Comparison of ENCODE assay signal across 9 cellular contexts in the genomic region with DNA sequence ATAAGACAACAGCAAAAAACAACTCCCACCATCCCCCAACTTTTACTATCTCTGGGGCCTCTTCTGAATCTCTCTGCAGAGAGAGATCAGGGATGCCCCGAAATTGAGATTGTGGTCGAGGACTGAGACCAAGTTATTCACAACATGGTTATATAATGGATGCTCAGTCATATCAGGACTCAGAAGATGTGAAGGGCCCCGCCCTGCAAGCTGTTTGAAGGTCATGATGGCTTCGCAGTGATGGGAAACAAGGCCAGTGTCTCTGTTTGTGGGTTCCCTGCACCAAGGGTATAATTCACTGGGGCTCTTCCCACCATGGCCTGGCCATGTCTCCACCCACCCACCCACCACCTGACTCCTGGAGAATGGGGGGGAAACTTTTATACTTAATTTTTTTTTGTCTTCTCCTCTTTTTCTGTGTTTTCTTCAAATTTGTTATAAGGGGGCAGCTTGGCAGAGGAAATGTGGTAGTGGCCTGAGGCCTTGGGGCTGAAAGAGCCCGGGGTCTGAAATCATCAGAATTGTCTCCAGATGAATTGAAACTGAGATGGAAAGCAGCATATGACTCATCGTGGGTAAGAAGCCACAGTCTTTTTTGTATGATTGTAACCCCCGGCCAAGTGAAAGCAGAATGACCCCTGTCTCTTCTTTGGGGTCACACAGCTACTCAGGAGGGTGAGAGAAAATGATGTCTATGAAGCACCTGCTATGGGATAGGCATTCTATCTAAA. TPM values are rescaled to one million over a fixed set of nuclear protein-coding genes. Genes with fewer than 3 reads are reported as not detected.
DNase-seq lines count a peak whose midpoint lies in the region; ATAC-seq and TF ChIP-seq lines count a peak whose summit lies in the region.
"Had no signal": no experiment of that assay in that cellular context is flagged by ENCODE, and none has a peak within 500 bp of the region (broad histone marks: within the 10 kb centered on the region; RNA-seq: fewer than 3 reads in every experiment).

No MANE protein-coding gene starts in this region.

- intact Hi-C loops in HCT116 (cut with micrococcal nuclease) (no loop called here), Calu3 (cut with micrococcal nuclease; ENCODE audit: unreplicated experiment) (no loop called here)

- BruUV-seq in HCT116 (replicated peaks; lab: Mats Ljungman, UMichigan) (no TSS peak), Calu3 (replicated peaks; lab: Mats Ljungman, UMichigan) (no TSS peak)

- H3K4me3 ChIP-seq in HCT116 (replicated peaks in 1 of 2; ENCODE audit: low read depth in 1 of 2, low read length in 2 of 2) (no peak overlapping the region), SK-N-SH (ENCODE audit: low read depth in 2 of 2, low read length in 1 of 2) (no peak overlapping the region), HAP-1 (no peak overlapping the region)

- CTCF ChIA-PET in HCT116 (lab: Charles Lee): no interaction called here
- CTCF ChIA-PET in SK-N-SH (lab: Yijun Ruan, JAX): interaction anchor here (0.9 to 3.9 kb wide), 3 partner anchors 15 to 58 kb away, joined by 3 to 10 read pairs (median 3); a partner anchor contains a TSS
- CTCF ChIA-PET in Calu3 (lab: Charles Lee): interaction anchor here (1.1 kb wide), 1 partner anchor 16 kb away, joined by 3 read pairs; no protein-coding TSS in a partner anchor

- no peaks in the 10 kb centered on the region for H3K9me3 Mint-ChIP-seq in Calu3 (ENCODE audit: low read depth, unreplicated experiment)

- no peak overlapping the region for H3K27ac Mint-ChIP-seq in Calu3 (ENCODE audit: unreplicated experiment)
- H3K27ac Mint-ChIP-seq: brain had no signal

- peaks cover 19% of the 10 kb centered on the region for H3F3A ChIP-seq in SK-N-SH (replicated peaks; ENCODE audit: insufficient read depth)

- RAD21 ChIA-PET in HCT116 (lab: Charles Lee; ENCODE audit: low non-redundant PET in 1 of 2, low total read pairs in 2 of 2, uncharacterized antibody in 2 of 2, unreplicated experiment in 2 of 2): no interaction called here

- POLR2A ChIA-PET in HCT116 (lab: Charles Lee) (no interaction called here), SK-N-SH (lab: Yijun Ruan, JAX) (no interaction called here)

- no peaks in the 10 kb centered on the region for H3K36me3 Mint-ChIP-seq in Calu3 (ENCODE audit: insufficient read depth, unreplicated experiment)
- H3K36me3 Mint-ChIP-seq: brain had no signal

- 40% methylated on average over 7 of the region's 7 CpGs for WGBS in SK-N-SH (ENCODE audit: low lambda C conversion rate)

- peak; percentile 66 for ATAC-seq in GM18498 (IDR thresholded peaks at IDR 0.05; ENCODE audit: unreplicated experiment)
- no peak for ATAC-seq in HCT116

- TF ChIP-seq CTCF in HCT116 (IDR thresholded peaks at IDR 0.05 in 2 of 3, conservative IDR thresholded peaks at IDR 0.05 in 1 of 3; ENCODE audit: borderline replicate concordance in 1 of 3, insufficient read depth in 1 of 3, low read depth in 2 of 3, low read length in 2 of 3): no peak
- no peak for TF ChIP-seq CTCF in SK-N-SH (IDR thresholded peaks at IDR 0.05)
- no peak for TF ChIP-seq CTCF in Calu3 (IDR thresholded peaks at IDR 0.05; ENCODE audit: unreplicated experiment)

- H3K79me2 ChIP-seq in HCT116 (ENCODE audit: insufficient read depth, low read length) (no peaks in the 10 kb centered on the region), SK-N-SH (ENCODE audit: insufficient read depth) (no peaks in the 10 kb centered on the region)

- H3K4me1 Mint-ChIP-seq in Calu3 (ENCODE audit: low read depth, unreplicated experiment): peaks cover 9% of the 10 kb centered on the region
- H3K4me1 Mint-ChIP-seq: brain had no signal

- H3K9ac ChIP-seq in HCT116 (ENCODE audit: low read length) (no peak overlapping the region), SK-N-SH (no peak overlapping the region)

- DNase-seq in HCT116 (ENCODE audit: low read depth, low spot score): no peak
- no peak for DNase-seq in SK-N-SH
- peak; percentile 54 for DNase-seq in glomerular visceral epithelial cell (ENCODE audit: extremely low spot score)
- no peak for DNase-seq in NCI-H2107 (lab: John Stamatoyannopoulos, UW)
- no peak for DNase-seq in Calu3
- no peak for DNase-seq in HAP-1 (ENCODE audit: low spot score in 2 of 2)
- DNase-seq in G401 (ENCODE audit: low spot score): no peak

- H2AFZ ChIP-seq in HCT116 (ENCODE audit: low read depth, low read length, poor library complexity, severe bottlenecking) (peak overlapping the region; percentile 34), SK-N-SH (ENCODE audit: low read depth) (0 out of 2 replicates have a peak overlapping the region, but pooled peaks have one; percentile 12)

- peak in 1 of 2 experiments; percentile 58; a peak in 1 of 4 replicates for TF ChIP-seq EP300 in SK-N-SH (IDR thresholded peaks at IDR 0.05; ENCODE audit: borderline replicate concordance in 1 of 2, low read depth in 1 of 2, low read length in 1 of 2)

- H3K27me3 Mint-ChIP-seq in Calu3 (ENCODE audit: unreplicated experiment): no peaks in the 10 kb centered on the region

- no peaks in the 10 kb centered on the region for H4K20me1 ChIP-seq in HCT116 (ENCODE audit: insufficient read depth)
- no peaks in the 10 kb centered on the region for H4K20me1 ChIP-seq in SK-N-SH (ENCODE audit: insufficient read depth)

- TF ChIP-seq RAD21 in HCT116 (IDR thresholded peaks at IDR 0.05; ENCODE audit: low read depth) (no peak), SK-N-SH (IDR thresholded peaks at IDR 0.05; ENCODE audit: low read length) (no peak)

- in situ Hi-C loops in HAP-1 (cut with MboI; ENCODE audit: low sequenced_read_pairs) (no loop called here), G401 (cut with HindIII; ENCODE audit: low sequenced_read_pairs) (no loop called here)

- H3K9me3 ChIP-seq in HCT116 (ENCODE audit: control insufficient read depth in 1 of 2, insufficient read depth in 1 of 2, low read depth in 1 of 2, low read length in 2 of 2) (no peaks in the 10 kb centered on the region), SK-N-SH (no peaks in the 10 kb centered on the region), HAP-1 (no peaks in the 10 kb centered on the region)

- no peaks in the 10 kb centered on the region for H3K9me2 ChIP-seq in HCT116 (ENCODE audit: insufficient read depth)
- no peaks in the 10 kb centered on the region for H3K9me2 ChIP-seq in SK-N-SH

- no peak for TF ChIP-seq POLR2A in HCT116 (IDR thresholded peaks at IDR 0.05; ENCODE audit: borderline replicate concordance, extremely low read depth, insufficient read depth, insufficient read length)

- H3K4me2 ChIP-seq in HCT116 (ENCODE audit: low read length) (peak overlapping the region; percentile 17; the same call in 1 of the 2 replicates), SK-N-SH (no peak overlapping the region; the same call in 1 of the 2 replicates)

- H3K4me1 ChIP-seq in HCT116 (ENCODE audit: control insufficient read depth in 1 of 2, insufficient read depth in 2 of 2, low read length in 2 of 2): peaks cover 0 to 35% of the 10 kb centered on the region in 2 experiments; a peak in 2 of 4 replicates
- peaks cover 0 to 44% of the 10 kb centered on the region in 2 experiments; a peak in 3 of 4 replicates for H3K4me1 ChIP-seq in SK-N-SH (ENCODE audit: control insufficient read depth in 1 of 2, insufficient read depth in 2 of 2, low read depth in 1 of 2, low read length in 1 of 2)
- H3K4me1 ChIP-seq in HAP-1: no peaks in the 10 kb centered on the region

- H3K27ac ChIP-seq in HCT116 (ENCODE audit: low read depth, low read length) (no peak overlapping the region), SK-N-SH (ENCODE audit: low read depth in 2 of 2, low read length in 1 of 2) (peak overlapping the region in 1 of 2 experiments; percentile 18; a peak in 1 of 4 replicates)

- H3K27me3 ChIP-seq in HCT116 (ENCODE audit: insufficient read depth, low read length): peaks cover 5% of the 10 kb centered on the region; the same call in 1 of the 2 replicates
- H3K27me3 ChIP-seq in SK-N-SH (ENCODE audit: insufficient read depth): no peaks in the 10 kb centered on the region
- no peaks in the 10 kb centered on the region; the same call in 1 of the 2 replicates for H3K27me3 ChIP-seq in HAP-1 (ENCODE audit: low read depth)

- no peaks in the 10 kb centered on the region for H3K36me3 ChIP-seq in HCT116 (ENCODE audit: control insufficient read depth in 1 of 2, insufficient read depth in 2 of 2, low read length in 2 of 2)
- no peaks in the 10 kb centered on the region for H3K36me3 ChIP-seq in SK-N-SH (replicated peaks in 1 of 2; ENCODE audit: control insufficient read depth in 1 of 2, insufficient read depth in 2 of 2, low read length in 1 of 2)
- H3K36me3 ChIP-seq in HAP-1 (replicated peaks): no peaks in the 10 kb centered on the region

- H3K4me3 Mint-ChIP-seq in Calu3 (ENCODE audit: low read depth, unreplicated experiment): no peak overlapping the region
- H3K4me3 Mint-ChIP-seq: brain had no signal

TF ChIP-seq in HCT116, 20 proteins besides CTCF, POLR2A, EP300 and RAD21 (continues in another document):
- no peak for TF ChIP-seq YY1 (IDR thresholded peaks at IDR 0.05; ENCODE audit: extremely low read depth, insufficient replicate concordance, low read depth, low read length)
- TF ChIP-seq EZH2 (IDR thresholded peaks at IDR 0.05): no peak
- no peak for TF ChIP-seq CEBPB (IDR thresholded peaks at IDR 0.05; ENCODE audit: low read depth)
- no peak for TF ChIP-seq JUND (IDR thresholded peaks at IDR 0.05)
- TF ChIP-seq EGR1 (IDR thresholded peaks at IDR 0.05; ENCODE audit: low read depth): no peak
- TF ChIP-seq ZFX (IDR thresholded peaks at IDR 0.05): no peak
- no peak for TF ChIP-seq SRF (IDR thresholded peaks at IDR 0.05; ENCODE audit: low read depth)

TF ChIP-seq in SK-N-SH, 30 proteins besides CTCF, POLR2A, EP300 and RAD21 (continues in another document):
- no peak for TF ChIP-seq FOXM1 (IDR thresholded peaks at IDR 0.05; ENCODE audit: low read depth)
- TF ChIP-seq, protein P1, sequence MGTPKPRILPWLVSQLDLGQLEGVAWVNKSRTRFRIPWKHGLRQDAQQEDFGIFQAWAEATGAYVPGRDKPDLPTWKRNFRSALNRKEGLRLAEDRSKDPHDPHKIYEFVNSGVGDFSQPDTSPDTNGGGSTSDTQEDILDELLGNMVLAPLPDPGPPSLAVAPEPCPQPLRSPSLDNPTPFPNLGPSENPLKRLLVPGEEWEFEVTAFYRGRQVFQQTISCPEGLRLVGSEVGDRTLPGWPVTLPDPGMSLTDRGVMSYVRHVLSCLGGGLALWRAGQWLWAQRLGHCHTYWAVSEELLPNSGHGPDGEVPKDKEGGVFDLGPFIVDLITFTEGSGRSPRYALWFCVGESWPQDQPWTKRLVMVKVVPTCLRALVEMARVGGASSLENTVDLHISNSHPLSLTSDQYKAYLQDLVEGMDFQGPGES (IDR thresholded peaks at IDR 0.05; ENCODE audit: low read depth, low read length): no peak

RNA-seq across cellular contexts. Expression of a gene that starts 15.0 kb away (rescaled TPM):
- total RNA-seq in HCT116 (2021; ENCODE audit: unreplicated experiment): not detected
- polyA plus RNA-seq in HCT116 (2012): not detected in 2 replicates
- 0.41 and 0.46 TPM in 2 replicates for polyA plus RNA-seq in SK-N-SH (2012; rRNA removed)
- 0.42 and 0.71 TPM in 2 replicates for polyA plus RNA-seq in SK-N-SH (2012; cell fraction: cytosol; rRNA removed)
- polyA plus RNA-seq in SK-N-SH (2012; cell fraction: nucleus; rRNA removed): 0.20 and 0.37 TPM in 2 replicates
- total RNA-seq in Calu3 (2022): not detected in 2 replicates
- total RNA-seq in G401 (2014; rRNA removed; shearing (Covaris generic)): not detected in 2 replicates

RNA-seq across cellular contexts. Expression of a gene that starts 39.4 kb away (rescaled TPM):
- not detected for total RNA-seq in HCT116 (2021; ENCODE audit: unreplicated experiment)
- polyA plus RNA-seq in HCT116 (2012): not detected in 2 replicates
- not detected in 2 replicates for polyA plus RNA-seq in SK-N-SH (2012; rRNA removed)
- not detected in 2 replicates for polyA plus RNA-seq in SK-N-SH (2012; cell fraction: cytosol; rRNA removed)
- polyA plus RNA-seq in SK-N-SH (2012; cell fraction: nucleus; rRNA removed): not detected in 2 replicates
- total RNA-seq in Calu3 (2022): not detected in 2 replicates
- total RNA-seq in G401 (2014; rRNA removed; shearing (Covaris generic)): not detected in 2 replicates
